ENCODE assay signal across 15 cellular contexts in the genomic region with DNA sequence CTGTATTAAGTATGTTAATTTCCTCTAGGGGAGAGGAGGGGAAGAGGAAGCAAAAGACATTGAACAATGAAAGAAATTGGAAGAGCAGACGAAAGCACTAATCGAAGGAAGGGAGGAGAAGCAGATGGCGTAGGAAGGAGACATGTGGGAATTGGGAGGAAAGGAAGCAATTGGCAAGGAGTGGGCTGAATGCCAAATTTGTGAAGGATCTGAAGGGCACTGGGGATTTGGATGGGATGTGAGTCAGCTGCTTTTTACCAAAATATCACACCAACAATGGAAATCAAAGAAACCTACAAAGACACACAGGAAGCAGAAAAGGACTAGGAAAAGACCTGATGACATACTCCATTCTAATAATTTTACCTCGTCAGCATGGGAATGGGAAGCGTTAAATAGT.
A peak's percentile ranks its signal among the peaks of the same experiment; 100 is the strongest.
DNase-seq lines count a peak whose midpoint lies in the region; ATAC-seq, FAIRE-seq and TF ChIP-seq lines count a peak whose summit lies in the region.
"Had no signal": no experiment of that assay in that cellular context is flagged by ENCODE, and none has a peak within 500 bp of the region (broad histone marks: within the 10 kb centered on the region; RNA-seq: fewer than 3 reads in every experiment).

No MANE protein-coding gene starts in this region.

- H3K27me3 Mint-ChIP-seq in chondrocyte (ENCODE audit: low read depth) (no peaks in the 10 kb centered on the region), nephron progenitor cell (ENCODE audit: low read depth, poor library complexity) (no peaks in the 10 kb centered on the region)

- no peak overlapping the region for H3K27ac ChIP-seq in small intestine (ENCODE audit: low read depth in 1 of 2, low read length in 1 of 2)
- H3K27ac ChIP-seq: neutrophil had no signal

- DNase-seq in ELR (ENCODE audit: low read depth) = peak; percentile 13
- peak; percentile 65 to 87 for DNase-seq in NCI-H446 (lab: John Stamatoyannopoulos, UW)
- DNase-seq in chondrocyte (ENCODE audit: low spot score) = no peak
- no peak for DNase-seq in nephron progenitor cell
- no peak for DNase-seq in SW480 (ENCODE audit: low spot score)
- no peak for DNase-seq in small intestine
- DNase-seq: activated CD4-positive, CD25-positive, alpha-beta regulatory T cell; activated T-cell treated with anti-CD3 and anti-CD28 coated beads, Interleukin-2, amount 50 U/mL, for 72 hours; COR-L47; KBM-7; kidney glomerular epithelial cell; stimulated activated CD4-positive, alpha-beta T cell treated with anti-CD3 and anti-CD28 coated beads, Interleukin-2, amount 100 ng/mL, for 24 hours; stimulated activated naive CD4-positive, alpha-beta T cell treated with Interleukin-2 at 50 U/mL for 16 hours had no signal

- H3K27ac Mint-ChIP-seq in chondrocyte (ENCODE audit: unreplicated experiment) (peak overlapping the region; percentile 28), nephron progenitor cell (peak overlapping the region; percentile 2)
- H3K27ac Mint-ChIP-seq: activated T-cell treated with anti-CD3 and anti-CD28 coated beads, Interleukin-2, amount 50 U/mL, for 72 hours had no signal

- H3K4me3 ChIP-seq in small intestine (ENCODE audit: low read depth in 1 of 2, low read length in 2 of 2) = no peak overlapping the region

- no peaks in the 10 kb centered on the region for H3K36me3 ChIP-seq in small intestine (ENCODE audit: control insufficient read depth in 2 of 2, insufficient read depth in 2 of 2, low read length in 2 of 2)
- H3K36me3 ChIP-seq: neutrophil had no signal

- H3K36me3 Mint-ChIP-seq in chondrocyte (ENCODE audit: low read depth) (no peaks in the 10 kb centered on the region), nephron progenitor cell (ENCODE audit: low read depth) (peaks cover 45% of the 10 kb centered on the region)

- no peaks in the 10 kb centered on the region for H3K27me3 ChIP-seq in small intestine (ENCODE audit: control insufficient read depth in 2 of 2, insufficient read depth in 2 of 2, low read length in 2 of 2)
- H3K27me3 ChIP-seq: neutrophil had no signal

- H3K4me3 Mint-ChIP-seq in chondrocyte (ENCODE audit: unreplicated experiment) = no peak overlapping the region
- H3K4me3 Mint-ChIP-seq in nephron progenitor cell = no peak overlapping the region
- H3K4me3 Mint-ChIP-seq: activated T-cell treated with anti-CD3 and anti-CD28 coated beads, Interleukin-2, amount 50 U/mL, for 72 hours had no signal

- TF ChIP-seq CTCF in chondrocyte (IDR thresholded peaks at IDR 0.05) (no peak), nephron progenitor cell (IDR thresholded peaks at IDR 0.05) (no peak)

- H3K4me1 Mint-ChIP-seq in chondrocyte (ENCODE audit: low read depth) (peaks cover 18% of the 10 kb centered on the region), nephron progenitor cell (peaks cover 19% of the 10 kb centered on the region)

- ATAC-seq in GM18870 (IDR thresholded peaks at IDR 0.05; ENCODE audit: unreplicated experiment) = no peak
- ATAC-seq: activated T-cell treated with anti-CD3 and anti-CD28 coated beads, Interleukin-2, amount 50 U/mL, for 72 hours had no signal

- no peak for FAIRE-seq in small intestine (lab: Jason Lieb, UNC)

- no peaks in the 10 kb centered on the region for H3K9me3 ChIP-seq in small intestine (ENCODE audit: control insufficient read depth, low read depth)
- H3K9me3 ChIP-seq: neutrophil had no signal

- WGBS in small intestine, 3 donors = 77 to 90% (median 80%) methylated on average over 5 of the region's 5 CpGs

- H3K4me1 ChIP-seq in small intestine (ENCODE audit: control insufficient read depth in 2 of 2, insufficient read depth in 1 of 2, low read depth in 1 of 2, low read length in 1 of 2) = no peaks in the 10 kb centered on the region

- H3K9me3 Mint-ChIP-seq in chondrocyte (ENCODE audit: low read depth) = no peaks in the 10 kb centered on the region
- peaks cover 3% of the 10 kb centered on the region for H3K9me3 Mint-ChIP-seq in nephron progenitor cell

Comparison
In these comparisons a context has a peak if more than half of its experiments do, and no peak if none do; other contexts are left out.
1. DNase-seq: peak in ELR (single experiment) and NCI-H446 (2 of 2); none in chondrocyte (single experiment), nephron progenitor cell (single experiment), SW480 (single experiment) and small intestine (single experiment).